Comparison of ENCODE assay signal across 10 cellular contexts in the genomic region with DNA sequence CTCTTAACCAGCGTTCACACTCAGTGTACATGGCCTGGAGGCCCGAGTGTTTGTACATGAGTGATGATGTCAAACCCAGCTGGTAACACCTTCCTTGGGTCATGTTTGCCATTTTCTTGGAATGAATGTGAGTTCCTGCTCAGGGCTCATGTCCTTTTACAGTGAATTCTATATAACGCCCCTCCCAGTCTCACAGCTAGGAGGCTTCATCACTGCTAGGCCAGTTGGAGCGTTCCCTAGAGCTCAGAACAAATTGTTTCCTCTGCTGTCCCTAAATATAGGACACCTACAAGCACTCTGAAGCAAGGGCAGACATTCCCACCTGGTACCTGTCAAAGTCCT. TPM values are rescaled to one million over a fixed set of nuclear protein-coding genes. Genes with fewer than 3 reads are reported as not detected.
A peak's percentile ranks its signal among the peaks of the same experiment; 100 is the strongest.
DNase-seq lines count a peak whose midpoint lies in the region; ATAC-seq and TF ChIP-seq lines count a peak whose summit lies in the region.
"Had no signal": no experiment of that assay in that cellular context is flagged by ENCODE, and none has a peak within 500 bp of the region (broad histone marks: within the 10 kb centered on the region; RNA-seq: fewer than 3 reads in every experiment).

No MANE protein-coding gene starts in this region.

- 54% methylated on average over 4 of the region's 4 CpGs for WGBS in suprapubic skin

- peak overlapping the region; percentile 33 for H3K4me3 Mint-ChIP-seq in chondrocyte (ENCODE audit: unreplicated experiment)

- no peak for TF ChIP-seq POLR2A in suprapubic skin (IDR thresholded peaks at IDR 0.05)

- intact Hi-C loops in left lung (cut with DNase I), result no loop called here

- H3K36me3 ChIP-seq in left lung (peaks cover 0 to 81% of the 10 kb centered on the region in 2 donors), suprapubic skin (peaks cover 57% of the 10 kb centered on the region)

- no peaks in the 10 kb centered on the region for H3K9me3 ChIP-seq in left lung
- no peaks in the 10 kb centered on the region for H3K9me3 ChIP-seq in suprapubic skin

- peaks cover 77% of the 10 kb centered on the region for H3K4me1 Mint-ChIP-seq in chondrocyte (ENCODE audit: low read depth)

- peak; percentile 25 for DNase-seq in DMS53 (lab: John Stamatoyannopoulos, UW)
- DNase-seq in DMS53 treated with DMSO at 0.1 percent for 48 hours (lab: John Stamatoyannopoulos, UW; ENCODE audit: unreplicated experiment), result no peak
- no peak for DNase-seq in chondrocyte (ENCODE audit: low spot score)
- no peak for DNase-seq in left lung
- DNase-seq in suprapubic skin (ENCODE audit: low spot score in 2 of 2), result no peak
- no peak for DNase-seq in NCI-H526 treated with DMSO at 0.1 percent for 48 hours (lab: John Stamatoyannopoulos, UW)
- DNase-seq: 8988T, small intestine had no signal

- H3K27me3 Mint-ChIP-seq in chondrocyte (ENCODE audit: low read depth), result no peaks in the 10 kb centered on the region

- H3K4me3 ChIP-seq in left lung, result no peak overlapping the region
- H3K4me3 ChIP-seq in suprapubic skin, result no peak overlapping the region

- no peaks in the 10 kb centered on the region for H3K27me3 ChIP-seq in left lung
- H3K27me3 ChIP-seq in suprapubic skin, result no peaks in the 10 kb centered on the region

- no peak for ATAC-seq in left lung
- no peak for ATAC-seq in HG03378 (IDR thresholded peaks at IDR 0.05; ENCODE audit: unreplicated experiment)
- no peak for ATAC-seq in GM21390 (IDR thresholded peaks at IDR 0.05; ENCODE audit: unreplicated experiment)

- H3K9me3 Mint-ChIP-seq in chondrocyte (ENCODE audit: low read depth), result no peaks in the 10 kb centered on the region

- H3K36me3 Mint-ChIP-seq in chondrocyte (ENCODE audit: low read depth), result peaks cover 25% of the 10 kb centered on the region

- peak; percentile 70 for TF ChIP-seq EP300 in suprapubic skin (IDR thresholded peaks at IDR 0.05)

- peak overlapping the region; percentile 42 to 69 for H3K27ac ChIP-seq in left lung
- H3K27ac ChIP-seq in suprapubic skin, result peak overlapping the region; percentile 46

- peaks cover 37 to 84% of the 10 kb centered on the region in 2 donors for H3K4me1 ChIP-seq in left lung
- peaks cover 81% of the 10 kb centered on the region for H3K4me1 ChIP-seq in suprapubic skin

- H3K27ac Mint-ChIP-seq in chondrocyte (ENCODE audit: unreplicated experiment), result peak overlapping the region; percentile 97

- TF ChIP-seq CTCF in chondrocyte (IDR thresholded peaks at IDR 0.05) (peak; percentile 24), left lung (IDR thresholded peaks at IDR 0.05) (no peak), suprapubic skin (IDR thresholded peaks at IDR 0.05) (no peak)

RNA-seq across cellular contexts. Expression of a gene that starts 5.5 kb away (rescaled TPM):
- total RNA-seq in chondrocyte (10.0 to 13.1 TPM (median 10.3 TPM) in 3 replicates), left lung (10 to 100 TPM; 10.6 to 11.6 TPM), suprapubic skin (10 to 100 TPM; 11.6 to 12.9 (median 12.6) TPM)

RNA-seq across cellular contexts. Expression of a gene that starts 22.8 kb away (rescaled TPM):
- total RNA-seq in chondrocyte (85.2 to 93.6 TPM (median 86.4 TPM) in 3 replicates), left lung (10 to 100 TPM; 33.8 to 55.4 TPM), suprapubic skin (10 to 100 TPM; 18.9 to 47.2 (median 33.4) TPM)
